Comparison of ENCODE assay signal across 15 cellular contexts in genomic region chr11:73258104-73258684, GRCh38.
DNase-seq lines count a peak whose midpoint lies in the region; ATAC-seq and TF ChIP-seq lines count a peak whose summit lies in the region.
"Had no signal": no experiment of that assay in that cellular context is flagged by ENCODE, and none has a peak within 500 bp of the region (broad histone marks: within the 10 kb centered on the region; RNA-seq: fewer than 3 reads in every experiment).

No MANE protein-coding gene starts in this region.

- H3K4me3 ChIP-seq in RWPE2 (ENCODE audit: severe bottlenecking): no peak overlapping the region
- H3K4me3 ChIP-seq in retinal pigment epithelial cell (ENCODE audit: low read length): no peak overlapping the region
- H3K4me3 ChIP-seq: cardiac muscle cell, vagina had no signal

- TF ChIP-seq CTCF in RWPE2 (IDR thresholded peaks at IDR 0.05; ENCODE audit: poor library complexity, severe bottlenecking) (no peak), retinal pigment epithelial cell (conservative IDR thresholded peaks at IDR 0.05; ENCODE audit: low read depth, low read length) (no peak)

- peak overlapping the region; percentile 52 for H3K27ac ChIP-seq in RWPE2 (ENCODE audit: poor library complexity, severe bottlenecking)
- H3K27ac ChIP-seq: cardiac muscle cell, vagina had no signal

- no peaks in the 10 kb centered on the region for H3K27me3 ChIP-seq in RWPE2 (ENCODE audit: insufficient read depth, poor library complexity, severe bottlenecking)
- H3K27me3 ChIP-seq: vagina had no signal

- peak; percentile 30 for DNase-seq in CD1c-positive myeloid dendritic cell (ENCODE audit: extremely low spot score)
- no peak for DNase-seq in RWPE2 (ENCODE audit: low spot score)
- DNase-seq in islet precursor cell: peak; percentile 49
- peak; percentile 64 for DNase-seq in retinal pigment epithelial cell (ENCODE audit: low read depth)
- no peak for DNase-seq in MV-4-11 (lab: John Stamatoyannopoulos, UW)
- DNase-seq in COLO668 (lab: John Stamatoyannopoulos, UW; ENCODE audit: unreplicated experiment): no peak
- DNase-seq: activated gamma-delta T cell; DMS79; NCI-H510A treated with DMSO at 0.1 percent for 48 hours; stimulated activated CD4-positive, alpha-beta T cell treated with anti-CD3 and anti-CD28 coated beads, Interleukin-2, amount 100 ng/mL, for 24 hours had no signal

- no peaks in the 10 kb centered on the region for H3K9me3 ChIP-seq in RWPE2 (ENCODE audit: severe bottlenecking)
- H3K9me3 ChIP-seq: vagina had no signal

- no peaks in the 10 kb centered on the region for H3K36me3 ChIP-seq in RWPE2 (ENCODE audit: low read depth)
- H3K36me3 ChIP-seq: cardiac muscle cell, vagina had no signal

- ATAC-seq in RWPE2 (ENCODE audit: low read depth): no peak
- no peak for ATAC-seq in GM19395 (IDR thresholded peaks at IDR 0.05; ENCODE audit: unreplicated experiment)
- ATAC-seq in GM21723 (IDR thresholded peaks at IDR 0.05; ENCODE audit: unreplicated experiment): no peak
- ATAC-seq: left colon had no signal

- peaks cover 7% of the 10 kb centered on the region for H3K4me1 ChIP-seq in RWPE2 (ENCODE audit: insufficient read depth, poor library complexity, severe bottlenecking)

Comparison
In these comparisons a context has a peak if more than half of its experiments do, and no peak if none do; other contexts are left out.
1. DNase-seq: peak in CD1c-positive myeloid dendritic cell (single experiment), islet precursor cell (single experiment) and retinal pigment epithelial cell (single experiment); none in RWPE2 (single experiment), MV-4-11 (single experiment) and COLO668 (single experiment).